Comparison of ENCODE assay signal across 1 cellular context in the genomic region with DNA sequence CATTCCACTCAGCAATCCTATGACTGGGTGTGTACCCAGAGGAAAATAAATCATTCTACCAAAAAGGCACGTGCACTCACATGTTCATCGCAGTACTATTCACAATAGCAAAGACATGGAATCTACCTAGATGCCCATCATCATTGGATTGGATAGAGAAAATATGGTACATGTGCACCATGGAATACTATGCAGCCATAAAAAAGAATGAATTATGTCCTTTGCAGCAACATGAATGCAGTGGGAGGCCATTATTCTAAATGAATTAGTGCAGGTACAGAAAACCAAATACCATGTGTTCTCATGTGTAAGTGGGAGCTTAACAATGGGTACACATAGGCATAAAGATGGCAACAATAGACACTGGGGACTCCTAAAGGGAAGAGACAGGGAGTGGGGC.
A peak's percentile ranks its signal among the peaks of the same experiment; 100 is the strongest.
TF ChIP-seq lines count a peak whose summit lies in the region.

No MANE protein-coding gene starts in this region.

TF ChIP-seq in HEK293, 187 proteins besides CTCF, POLR2A, EP300 and RAD21 (continued from another document):
- TF ChIP-seq, protein P1, sequence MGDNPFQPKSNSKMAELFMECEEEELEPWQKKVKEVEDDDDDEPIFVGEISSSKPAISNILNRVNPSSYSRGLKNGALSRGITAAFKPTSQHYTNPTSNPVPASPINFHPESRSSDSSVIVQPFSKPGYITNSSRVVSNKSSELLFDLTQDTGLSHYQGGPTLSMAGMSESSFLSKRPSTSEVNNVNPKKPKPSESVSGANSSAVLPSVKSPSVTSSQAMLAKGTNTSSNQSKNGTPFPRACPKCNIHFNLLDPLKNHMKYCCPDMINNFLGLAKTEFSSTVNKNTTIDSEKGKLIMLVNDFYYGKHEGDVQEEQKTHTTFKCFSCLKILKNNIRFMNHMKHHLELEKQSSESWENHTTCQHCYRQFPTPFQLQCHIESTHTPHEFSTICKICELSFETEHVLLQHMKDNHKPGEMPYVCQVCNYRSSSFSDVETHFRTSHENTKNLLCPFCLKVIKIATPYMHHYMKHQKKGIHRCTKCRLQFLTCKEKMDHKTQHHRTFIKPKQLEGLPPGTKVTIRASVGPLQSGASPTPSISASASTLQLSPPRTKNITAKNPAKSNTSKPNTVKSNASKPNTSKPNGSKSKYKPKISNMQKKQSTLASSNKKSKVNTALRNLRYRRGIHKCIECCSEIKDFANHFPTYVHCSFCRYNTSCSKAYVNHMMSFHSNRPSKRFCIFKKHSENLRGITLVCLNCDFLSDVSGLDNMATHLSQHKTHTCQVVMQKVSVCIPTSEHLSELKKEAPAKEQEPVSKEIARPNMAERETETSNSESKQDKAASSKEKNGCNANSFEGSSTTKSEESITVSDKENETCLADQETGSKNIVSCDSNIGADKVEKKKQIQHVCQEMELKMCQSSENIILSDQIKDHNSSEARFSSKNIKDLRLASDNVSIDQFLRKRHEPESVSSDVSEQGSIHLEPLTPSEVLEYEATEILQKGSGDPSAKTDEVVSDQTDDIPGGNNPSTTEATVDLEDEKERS (tag by site-specific recombination; IDR thresholded peaks at IDR 0.05) = peak; percentile 77; the same call in 1 of the 2 replicates
- TF ChIP-seq ZNF335 (tag by site-specific recombination; conservative IDR thresholded peaks at IDR 0.05) = no peak
